In the genomic region with DNA sequence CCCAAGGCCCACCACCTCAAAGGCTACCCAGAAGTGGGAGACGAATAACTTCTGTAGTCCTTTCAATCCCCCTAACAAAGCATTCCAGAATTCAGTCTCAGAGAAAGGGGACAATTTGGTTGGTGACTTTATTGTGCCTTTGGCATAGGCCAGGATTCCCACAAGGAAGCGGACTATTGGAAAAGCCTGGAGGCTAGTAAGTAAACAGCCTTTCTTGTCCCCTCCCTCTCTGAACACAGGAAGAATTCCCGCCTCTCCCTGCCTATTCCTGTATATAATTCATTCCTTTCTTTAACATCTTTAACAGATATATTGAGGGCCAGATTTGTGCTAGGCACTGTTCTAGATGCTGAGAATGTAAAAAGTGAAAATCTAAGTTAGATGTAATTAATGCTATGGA, we compare ENCODE assay signal across 7 cellular contexts.
"Had no signal": no experiment of that assay in that cellular context is flagged by ENCODE, and none has a peak within 500 bp of the region (broad histone marks: within the 10 kb centered on the region; RNA-seq: fewer than 3 reads in every experiment).

No MANE protein-coding gene starts in this region.

- H3K27ac ChIP-seq: GM23248 had no signal

- H3K4me3 ChIP-seq: GM23248, HAP-1 had no signal

- H3K4me1 ChIP-seq: HAP-1 had no signal

- ATAC-seq: HCT116, HepG2 had no signal

- H3K9me3 ChIP-seq: HAP-1 had no signal

- DNase-seq: GM23248, GOT3, H7, HFFc6 had no signal

- H3K9ac ChIP-seq: GM23248 had no signal
